ENCODE assay signal across 8 cellular contexts in the genomic region with DNA sequence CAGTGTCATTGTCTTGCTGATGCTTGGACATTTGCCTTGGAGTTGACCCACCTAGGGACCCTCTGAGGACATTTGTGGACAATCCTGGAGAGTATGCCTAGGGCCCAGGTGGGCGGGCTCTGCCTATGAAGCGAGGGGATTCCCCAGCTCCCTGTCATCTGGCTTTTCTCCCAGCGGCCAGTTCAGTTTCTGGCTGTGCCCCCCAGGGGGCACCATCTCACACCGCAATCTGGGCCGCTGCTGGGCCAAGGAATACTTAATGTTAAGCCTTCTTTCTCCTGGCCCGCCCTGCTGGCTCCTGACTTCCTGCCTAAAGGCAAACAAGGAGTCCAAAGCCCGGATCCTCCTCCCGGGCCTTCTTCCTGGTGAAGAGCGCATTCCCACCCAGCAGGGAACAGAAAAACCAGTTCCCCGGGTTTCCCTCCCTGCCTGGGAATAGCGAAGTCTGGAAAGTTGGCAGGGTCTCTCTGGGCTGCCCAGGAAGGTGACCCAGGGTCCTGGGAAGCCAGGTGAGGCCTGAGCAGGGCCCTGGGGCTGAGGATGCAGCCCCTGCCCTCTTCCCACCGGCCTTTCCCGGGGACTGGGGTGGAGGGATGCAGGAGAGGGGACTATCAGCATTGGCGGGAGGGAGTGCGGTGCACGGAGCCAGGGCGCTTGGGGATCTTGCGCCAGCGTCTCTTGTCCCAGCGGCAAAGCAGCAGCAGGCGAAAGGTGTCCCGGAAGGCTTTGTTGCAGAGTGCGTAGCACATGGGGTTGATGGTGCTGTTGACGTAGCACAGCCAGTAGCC. TPM values are rescaled to one million over a fixed set of nuclear protein-coding genes. Genes with fewer than 3 reads are reported as not detected.
DNase-seq lines count a peak whose midpoint lies in the region; ATAC-seq, FAIRE-seq and TF ChIP-seq lines count a peak whose summit lies in the region.

No MANE protein-coding gene starts in this region.

- no peaks in the 10 kb centered on the region for H3K9me3 Mint-ChIP-seq in nephron
- no peaks in the 10 kb centered on the region for H3K9me3 Mint-ChIP-seq in effector memory CD8-positive, alpha-beta T cell

- no peak for FAIRE-seq in H54 (lab: Jason Lieb, UNC)

- no peak for ATAC-seq in effector memory CD8-positive, alpha-beta T cell (replicated peaks)
- ATAC-seq in HG02571 (IDR thresholded peaks at IDR 0.05; ENCODE audit: unreplicated experiment) = no peak

- no peaks in the 10 kb centered on the region for H3K36me3 Mint-ChIP-seq in nephron (ENCODE audit: low read depth)
- H3K36me3 Mint-ChIP-seq in effector memory CD8-positive, alpha-beta T cell (ENCODE audit: insufficient read depth) = no peaks in the 10 kb centered on the region

- peak; percentile 80 for DNase-seq in AG20443 (ENCODE audit: low spot score)
- peak; percentile 79 for DNase-seq in H54 (ENCODE audit: insufficient read length, low spot score)
- peak; percentile 77 to 80 for DNase-seq in SJCRH30
- DNase-seq in fibroblast of peridontal ligament (ENCODE audit: extremely low read depth) = peak; percentile 62
- no peak for DNase-seq in effector memory CD8-positive, alpha-beta T cell
- DNase-seq in T-helper 9 cell = no peak

- peak; percentile 66 to 75 (median 67) for TF ChIP-seq CTCF in nephron (IDR thresholded peaks at IDR 0.05; ENCODE audit: unreplicated experiment in 3 of 3)

- H3K27ac Mint-ChIP-seq in nephron = peak overlapping the region in 2 of 3 experiments; percentile 48 to 74
- H3K27ac Mint-ChIP-seq in effector memory CD8-positive, alpha-beta T cell = peak overlapping the region in 1 of 2 donors; percentile 54

- H3K4me1 ChIP-seq in SJCRH30 = peaks cover 16% of the 10 kb centered on the region

- H3K27ac ChIP-seq in SJCRH30 = no peak overlapping the region

- no peak overlapping the region for H3K4me3 ChIP-seq in SJCRH30

- TF ChIP-seq POLR2A in H54 (IDR thresholded peaks at IDR 0.05; ENCODE audit: low read depth, low read length) = no peak

- H3K4me1 Mint-ChIP-seq in nephron = peaks cover 25% of the 10 kb centered on the region
- H3K4me1 Mint-ChIP-seq in effector memory CD8-positive, alpha-beta T cell (ENCODE audit: low read depth in 2 of 2) = peaks cover 4 to 5% of the 10 kb centered on the region in 2 donors

- peaks cover 20% of the 10 kb centered on the region for H3K27me3 Mint-ChIP-seq in nephron (ENCODE audit: low read depth)
- peaks cover 20 to 47% of the 10 kb centered on the region in 2 donors for H3K27me3 Mint-ChIP-seq in effector memory CD8-positive, alpha-beta T cell

- H3K4me3 Mint-ChIP-seq in nephron = no peak overlapping the region
- no peak overlapping the region for H3K4me3 Mint-ChIP-seq in effector memory CD8-positive, alpha-beta T cell

- no peaks in the 10 kb centered on the region for H3K9me3 ChIP-seq in SJCRH30 (replicated peaks)

- no peaks in the 10 kb centered on the region for H3K27me3 ChIP-seq in SJCRH30

- H3K36me3 ChIP-seq in SJCRH30 = no peaks in the 10 kb centered on the region

RNA-seq across cellular contexts. Expression of a gene that starts 11.9 kb away (rescaled TPM):
- total RNA-seq in SJCRH30 (2014; rRNA removed; shearing (Covaris generic)) = not detected in 2 replicates

RNA-seq across cellular contexts. Expression of a gene that starts 28.6 kb away (rescaled TPM):
- 106 and 109 TPM in 2 replicates for total RNA-seq in SJCRH30 (2014; rRNA removed; shearing (Covaris generic))

Comparison
In these comparisons a context has a peak if more than half of its experiments do, and no peak if none do; other contexts are left out.
1. DNase-seq: peak in AG20443 (single experiment), H54 (single experiment), SJCRH30 (2 of 2) and fibroblast of peridontal ligament (single experiment); none in effector memory CD8-positive, alpha-beta T cell (0 of 3) and T-helper 9 cell (single experiment).